21 cellular contexts compared by ENCODE assay signal in genomic region chrX:131975851-131976250, GRCh38.
"Had no signal": no experiment of that assay in that cellular context is flagged by ENCODE, and none has a peak within 500 bp of the region (broad histone marks: within the 10 kb centered on the region; RNA-seq: fewer than 3 reads in every experiment).

No MANE protein-coding gene starts in this region.

- DNase-seq: activated CD4-positive, alpha-beta memory T cell treated with anti-CD3 and anti-CD28 coated beads for 36 hours; activated CD4-positive, alpha-beta T cell treated with anti-CD3 and anti-CD28 coated beads, Interleukin-2, amount 10 ng/mL, durations not matched to agents 7 days and 5 days; activated CD4-positive, CD25-positive, alpha-beta regulatory T cell; activated CD8-positive, alpha-beta memory T cell treated with anti-CD3 and anti-CD28 coated beads for 24 hours; activated effector memory CD4-positive, alpha-beta T cell treated with anti-CD3 and anti-CD28 coated beads, Interleukin-2, amount 50 U/mL, for 16 hours; activated naive CD4-positive, alpha-beta T cell treated with Interleukin-2 at 50 U/mL for 16 hours; activated T-cell treated with anti-CD3 and anti-CD28 coated beads, Interleukin-2, amount 50 U/mL, for 4 hours; aorta; body of pancreas; central memory CD4-positive, alpha-beta T cell; NCI-H1092; NCI-H1417 treated with DMSO at 0.1 percent for 48 hours; NCI-H1694; NCI-H2029; NCI-H2107; NCI-H2171 treated with DMSO at 0.1 percent for 48 hours; NCI-H345; NCI-H510A; SIG-M5; T-cell had no signal

- FAIRE-seq: bronchial epithelial cell had no signal

- H3K4me3 ChIP-seq: body of pancreas had no signal
